Comparison of ENCODE assay signal across 8 cellular contexts in genomic region chr2:154898269-154898668, GRCh38.
"Had no signal": no experiment of that assay in that cellular context is flagged by ENCODE, and none has a peak within 500 bp of the region (broad histone marks: within the 10 kb centered on the region; RNA-seq: fewer than 3 reads in every experiment).

No MANE protein-coding gene starts in this region.

- ATAC-seq: GM12878 had no signal

- FAIRE-seq: G401.6, GM12878, GM12891, GM12892, GM18507, GM19239 had no signal

- H3K4me3 ChIP-seq: GM12878 had no signal

- DNase-seq: GDM1, GF-D8 had no signal
